ENCODE assay signal across 9 cellular contexts in genomic region chr1:234617986-234618725, GRCh38. TPM values are rescaled to one million over a fixed set of nuclear protein-coding genes. Genes with fewer than 3 reads are reported as not detected.
DNase-seq lines count a peak whose midpoint lies in the region; ATAC-seq and TF ChIP-seq lines count a peak whose summit lies in the region.
"Had no signal": no experiment of that assay in that cellular context is flagged by ENCODE, and none has a peak within 500 bp of the region (broad histone marks: within the 10 kb centered on the region; RNA-seq: fewer than 3 reads in every experiment).

No MANE protein-coding gene starts in this region.

- H3K36me3 ChIP-seq in sigmoid colon = no peaks in the 10 kb centered on the region

- no peak overlapping the region for H3K4me3 Mint-ChIP-seq in T-helper 2 cell treated with Interferon-gamma antibody and Interleukin-4, amounts not matched to agents 5 μg/mL and 100 μg/mL, for 36 hours

- no peak for TF ChIP-seq POLR2A in sigmoid colon (IDR thresholded peaks at IDR 0.05)

- no peaks in the 10 kb centered on the region for H3K27me3 ChIP-seq in sigmoid colon

- H3K36me3 Mint-ChIP-seq in T-helper 2 cell treated with Interferon-gamma antibody and Interleukin-4, amounts not matched to agents 5 μg/mL and 100 μg/mL, for 36 hours (ENCODE audit: low read depth) = no peaks in the 10 kb centered on the region

- H3K27ac Mint-ChIP-seq in T-helper 2 cell treated with Interferon-gamma antibody and Interleukin-4, amounts not matched to agents 5 μg/mL and 100 μg/mL, for 36 hours = no peak overlapping the region

- H3K4me3 ChIP-seq in fibroblast of pulmonary artery (replicated peaks; ENCODE audit: low read depth, low read length) (no peak overlapping the region), sigmoid colon (no peak overlapping the region)

- H3K4me1 Mint-ChIP-seq in T-helper 2 cell treated with Interferon-gamma antibody and Interleukin-4, amounts not matched to agents 5 μg/mL and 100 μg/mL, for 36 hours (ENCODE audit: low read depth) = peaks cover 21% of the 10 kb centered on the region

- ATAC-seq in GM21723 (IDR thresholded peaks at IDR 0.05; ENCODE audit: unreplicated experiment) (no peak), GM21528 (IDR thresholded peaks at IDR 0.05; ENCODE audit: low FRiP score, unreplicated experiment) (no peak)

- H3K27ac ChIP-seq in sigmoid colon = peak overlapping the region; percentile 0 to 41 (median 36)

- 79 to 81% methylated on average over 7 of the region's 7 CpGs for WGBS in sigmoid colon, 2 donors

- H3K4me1 ChIP-seq in sigmoid colon = peaks cover 0 to 46% (median 23%) of the 10 kb centered on the region in 4 donors

- no peak for TF ChIP-seq EP300 in sigmoid colon (IDR thresholded peaks at IDR 0.05)

- no peaks in the 10 kb centered on the region for H3K9me3 ChIP-seq in sigmoid colon

- DNase-seq in GM04504 (ENCODE audit: low read depth) (peak; percentile 87), NCI-H510A treated with DMSO at 0.1 percent for 48 hours (lab: John Stamatoyannopoulos, UW) (peak; percentile 71), fibroblast of pulmonary artery (ENCODE audit: low read depth) (peak; percentile 89), sigmoid colon (no peak), occipital lobe (lab: John Stamatoyannopoulos, UW) (no peak)
- DNase-seq in T-helper 2 cell treated with Interferon-gamma antibody and Interleukin-4, amounts not matched to agents 5 μg/mL and 100 μg/mL, for 36 hours (ENCODE audit: low spot score) = no peak
- DNase-seq: activated gamma-delta T cell treated with Interleukin-2 at 50 U/mL for 16 hours had no signal

- intact Hi-C loops in sigmoid colon (cut with DNase I) = loop anchor here (10.0 kb wide), 1 partner anchor 207 kb away; no protein-coding TSS in a partner anchor

- no peaks in the 10 kb centered on the region for H3K27me3 Mint-ChIP-seq in T-helper 2 cell treated with Interferon-gamma antibody and Interleukin-4, amounts not matched to agents 5 μg/mL and 100 μg/mL, for 36 hours (ENCODE audit: low read depth)

- no peaks in the 10 kb centered on the region for H3K9me3 Mint-ChIP-seq in T-helper 2 cell treated with Interferon-gamma antibody and Interleukin-4, amounts not matched to agents 5 μg/mL and 100 μg/mL, for 36 hours

- TF ChIP-seq CTCF in fibroblast of pulmonary artery (IDR thresholded peaks at IDR 0.05; ENCODE audit: low read length, missing control alignments) = no peak
- TF ChIP-seq CTCF in sigmoid colon (IDR thresholded peaks at IDR 0.05) = no peak

RNA-seq across cellular contexts. Expression of gene IRF2BP2, which starts 8.2 kb away (rescaled TPM):
- total RNA-seq in sigmoid colon (10 to 100 TPM; 43.8 to 80.9 (median 55.5) TPM), occipital lobe (140 TPM)
- 10 to 100 TPM; 39.1 to 86.9 (median 66.1) TPM for polyA plus RNA-seq in sigmoid colon

Comparison
In these comparisons a context has a peak if more than half of its experiments do, and no peak if none do; other contexts are left out.
1. DNase-seq: peak in GM04504 (single experiment), NCI-H510A treated with DMSO at 0.1 percent for 48 hours (single experiment) and fibroblast of pulmonary artery (single experiment); none in sigmoid colon (single experiment), occipital lobe (single experiment) and T-helper 2 cell treated with Interferon-gamma antibody and Interleukin-4, amounts not matched to agents 5 μg/mL and 100 μg/mL, for 36 hours (single experiment).